ENCODE assay signal across 25 cellular contexts in the genomic region with DNA sequence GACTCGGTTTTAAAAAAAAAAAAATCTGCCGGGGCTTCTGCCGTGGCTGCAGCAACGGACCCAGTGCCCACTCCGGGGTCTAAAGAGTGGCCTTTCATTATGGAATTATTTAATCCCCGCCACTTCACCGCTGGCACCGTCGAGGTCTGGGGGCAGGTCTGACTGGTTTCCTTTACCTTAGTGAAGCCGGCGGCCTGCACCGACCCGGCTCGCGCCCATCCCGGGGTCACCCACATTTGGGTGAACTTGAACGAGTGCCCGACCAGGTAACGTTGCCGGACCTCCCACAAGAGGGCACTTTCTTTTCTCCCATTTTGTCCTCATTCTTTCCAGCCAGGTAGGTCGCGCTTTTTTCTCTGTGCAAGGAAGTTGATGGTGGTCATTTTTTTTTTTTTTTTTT. TPM values are rescaled to one million over a fixed set of nuclear protein-coding genes. Genes with fewer than 3 reads are reported as not detected.
"Had no signal": no experiment of that assay in that cellular context is flagged by ENCODE, and none has a peak within 500 bp of the region (broad histone marks: within the 10 kb centered on the region; RNA-seq: fewer than 3 reads in every experiment).

No MANE protein-coding gene starts in this region.

- ATAC-seq: Panc1, PC-3 had no signal

- DNase-seq: KBM-7, MV-4-11, NCI-H1048, NCI-H1105, NCI-H1417, NCI-H1436 treated with DMSO at 0.1 percent for 48 hours, NCI-H1694, NCI-H187 treated with DMSO at 0.1 percent for 48 hours, NCI-H2029 treated with DMSO at 0.1 percent for 48 hours, NCI-H226, NCI-H446, NCI-H510A, NCI-H524 treated with DMSO at 0.1 percent for 48 hours, NCI-H69, NCI-H774, PC-3, Right ventricle myocardium superior, SIG-M5 had no signal

- H3K4me3 ChIP-seq: SJSA1, SK-N-MC had no signal

- H3K36me3 ChIP-seq: SJSA1 had no signal

- H3K27ac ChIP-seq: SJSA1, SK-N-MC had no signal

RNA-seq across cellular contexts. Expression of a gene that starts 35.4 kb away (rescaled TPM):
- total RNA-seq: HT-29, LHCN-M2, MCF 10A, OCI-LY7, PC-3, SJSA1 had no signal

RNA-seq across cellular contexts. Expression of a gene that starts 51.0 kb away (rescaled TPM):
- total RNA-seq: HT-29, LHCN-M2, MCF 10A, OCI-LY7, PC-3, Right ventricle myocardium superior, SJSA1 had no signal
